In genomic region chr2:134132487-134132857, GRCh38 we compare ENCODE assay signal across 1 cellular context.
A peak's percentile ranks its signal among the peaks of the same experiment; 100 is the strongest.
TF ChIP-seq lines count a peak whose summit lies in the region.

No MANE protein-coding gene starts in this region.

TF ChIP-seq in HepG2, 621 proteins besides CTCF, POLR2A, EP300 and RAD21 (continued from another document):
- TF ChIP-seq ARID3A (IDR thresholded peaks at IDR 0.05; ENCODE audit: low read depth, low read length): peak; percentile 28; the same call in 1 of the 2 replicates
- no peak for TF ChIP-seq ZNF75D (CRISPR knock-in tag; IDR thresholded peaks at IDR 0.05; ENCODE audit: borderline replicate concordance)
- no peak for TF ChIP-seq ELF3 (CRISPR knock-in tag; IDR thresholded peaks at IDR 0.05)
- TF ChIP-seq POGZ (CRISPR knock-in tag; IDR thresholded peaks at IDR 0.05): peak; percentile 88
- TF ChIP-seq ATF2 (CRISPR knock-in tag; IDR thresholded peaks at IDR 0.05): peak; percentile 69; the same call in 1 of the 2 replicates
- TF ChIP-seq CC2D1A (CRISPR knock-in tag; IDR thresholded peaks at IDR 0.05): 0 out of 2 replicates have a peak, but pooled peaks have one; percentile 17
- 0 out of 2 replicates have a peak, but pooled peaks have one; percentile 30 for TF ChIP-seq ZNF367 (CRISPR knock-in tag; IDR thresholded peaks at IDR 0.05; ENCODE audit: borderline replicate concordance)
- peak; percentile 38; the same call in 1 of the 2 replicates for TF ChIP-seq TBX3 (IDR thresholded peaks at IDR 0.05; ENCODE audit: borderline replicate concordance)
- peak; percentile 60; the same call in 1 of the 2 replicates for TF ChIP-seq ZFP90 (CRISPR knock-in tag; IDR thresholded peaks at IDR 0.05; ENCODE audit: borderline replicate concordance)
- no peak for TF ChIP-seq SRSF1 (optimal IDR thresholded peaks at IDR 0.05; ENCODE audit: low read depth, low read length)
- peak; percentile 78 for TF ChIP-seq NR2C2 (CRISPR knock-in tag; IDR thresholded peaks at IDR 0.05; ENCODE audit: borderline replicate concordance)
- peak; percentile 30; the same call in 1 of the 2 replicates for TF ChIP-seq TARDBP (CRISPR knock-in tag; IDR thresholded peaks at IDR 0.05)
- TF ChIP-seq ZNF749 (CRISPR knock-in tag; IDR thresholded peaks at IDR 0.05; ENCODE audit: borderline replicate concordance): no peak
- TF ChIP-seq TOPORS (CRISPR knock-in tag; IDR thresholded peaks at IDR 0.05): no peak
- no peak for TF ChIP-seq FOXA1 (IDR thresholded peaks at IDR 0.05)
- peak; percentile 69; the same call in 1 of the 2 replicates for TF ChIP-seq FOXA1 (CRISPR knock-in tag; IDR thresholded peaks at IDR 0.05)
- peak; percentile 95 for TF ChIP-seq NR2F2 (IDR thresholded peaks at IDR 0.05; ENCODE audit: borderline replicate concordance, low read depth)
- TF ChIP-seq KLF15 (CRISPR knock-in tag; IDR thresholded peaks at IDR 0.05; ENCODE audit: borderline replicate concordance): no peak
- TF ChIP-seq FOXO1 (CRISPR knock-in tag; IDR thresholded peaks at IDR 0.05): peak; percentile 77
- TF ChIP-seq ZBTB7A (CRISPR knock-in tag; IDR thresholded peaks at IDR 0.05): 0 out of 2 replicates have a peak, but pooled peaks have one; percentile 65
- TF ChIP-seq TFAP4 (IDR thresholded peaks at IDR 0.05; ENCODE audit: borderline replicate concordance, low read depth): 0 out of 2 replicates have a peak, but pooled peaks have one; percentile 27
- TF ChIP-seq FOXK1 (CRISPR knock-in tag; IDR thresholded peaks at IDR 0.05; ENCODE audit: borderline replicate concordance, low read depth): peak; percentile 61
- peak; percentile 26; the same call in 1 of the 2 replicates for TF ChIP-seq ZNF652 (CRISPR knock-in tag; IDR thresholded peaks at IDR 0.05; ENCODE audit: borderline replicate concordance, low read depth)
- TF ChIP-seq SSRP1 (CRISPR knock-in tag; IDR thresholded peaks at IDR 0.05): no peak
- no peak; the same call in 1 of the 2 replicates for TF ChIP-seq ZNF710 (CRISPR knock-in tag; IDR thresholded peaks at IDR 0.05; ENCODE audit: borderline replicate concordance)
- TF ChIP-seq RXRB (CRISPR knock-in tag; IDR thresholded peaks at IDR 0.05; ENCODE audit: borderline replicate concordance): peak; percentile 70
- TF ChIP-seq ZNF235 (CRISPR knock-in tag; IDR thresholded peaks at IDR 0.05; ENCODE audit: borderline replicate concordance): no peak
- no peak for TF ChIP-seq FOXC1 (CRISPR knock-in tag; IDR thresholded peaks at IDR 0.05; ENCODE audit: borderline replicate concordance)
